ENCODE assay signal across 11 cellular contexts in the genomic region with DNA sequence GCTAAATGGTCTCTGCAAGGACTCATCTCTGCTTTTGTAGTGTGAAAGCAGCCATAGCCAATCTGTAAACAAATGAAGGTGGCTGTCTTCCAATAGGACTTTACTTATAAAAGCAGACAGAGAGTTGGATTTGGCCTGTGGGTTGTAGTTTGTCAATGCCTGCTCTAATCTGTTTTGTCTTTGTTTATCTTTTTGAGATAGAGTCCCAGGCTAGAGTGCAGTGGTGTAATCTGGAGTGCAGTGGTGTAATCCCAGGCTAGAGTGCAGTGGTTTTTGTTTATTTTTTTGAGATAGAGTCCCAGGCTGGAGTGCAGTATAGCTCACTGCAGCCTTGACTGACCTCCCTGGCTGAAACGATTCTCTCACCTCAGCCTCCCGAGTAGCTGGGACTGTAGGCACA. TPM values are rescaled to one million over a fixed set of nuclear protein-coding genes. Genes with fewer than 3 reads are reported as not detected.
A peak's percentile ranks its signal among the peaks of the same experiment; 100 is the strongest.
DNase-seq lines count a peak whose midpoint lies in the region; ATAC-seq and TF ChIP-seq lines count a peak whose summit lies in the region.
"Had no signal": no experiment of that assay in that cellular context is flagged by ENCODE, and none has a peak within 500 bp of the region (broad histone marks: within the 10 kb centered on the region; RNA-seq: fewer than 3 reads in every experiment).

No MANE protein-coding gene starts in this region.

- H3K36me3 ChIP-seq in BLaER1, result peaks cover 54% of the 10 kb centered on the region
- peaks cover 32% of the 10 kb centered on the region for H3K36me3 ChIP-seq in DND-41 (ENCODE audit: insufficient read depth, low read length)
- no peaks in the 10 kb centered on the region for H3K36me3 ChIP-seq in right lobe of liver
- H3K36me3 ChIP-seq: ovary had no signal

- ATAC-seq in DND-41 (ENCODE audit: insufficient read depth, low read depth) (no peak), right lobe of liver (peak; percentile 93 to 95 (median 94)), HG02973 (IDR thresholded peaks at IDR 0.05; ENCODE audit: unreplicated experiment) (no peak)

- H3K79me2 ChIP-seq in DND-41 (ENCODE audit: insufficient read depth, low read length), result peaks cover 99% of the 10 kb centered on the region

- H3K4me3 ChIP-seq in BLaER1 (no peak overlapping the region), DND-41 (ENCODE audit: low read depth in 1 of 2, low read length in 2 of 2) (no peak overlapping the region), right lobe of liver (no peak overlapping the region)
- H3K4me3 ChIP-seq: ovary had no signal

- H3K27me3 ChIP-seq in BLaER1 (no peaks in the 10 kb centered on the region), DND-41 (ENCODE audit: insufficient read depth, low read length, poor library complexity) (no peaks in the 10 kb centered on the region), right lobe of liver (no peaks in the 10 kb centered on the region)
- H3K27me3 ChIP-seq: ovary had no signal

- no peak overlapping the region for H2AFZ ChIP-seq in DND-41 (ENCODE audit: low read depth, low read length)

- H4K20me1 ChIP-seq in BLaER1 (peaks cover 100% of the 10 kb centered on the region), DND-41 (ENCODE audit: insufficient read depth, low read length) (peaks cover 95% of the 10 kb centered on the region)

- H3K27ac ChIP-seq in BLaER1 (no peak overlapping the region), DND-41 (ENCODE audit: low read length) (no peak overlapping the region), right lobe of liver (peak overlapping the region in 1 of 3 donors; percentile 24), caudate nucleus (ENCODE audit: low read depth, low read length) (no peak overlapping the region)
- H3K27ac ChIP-seq: ovary had no signal

- WGBS in right lobe of liver (ENCODE audit: insufficient coverage, low coverage, low lambda C conversion rate, missing lambda C conversion rate), result 6% methylated on average over 2 of the region's 2 CpGs

- H3K9ac ChIP-seq in BLaER1, result no peak overlapping the region
- no peak overlapping the region for H3K9ac ChIP-seq in DND-41 (ENCODE audit: low read depth, low read length)

- H3K4me1 ChIP-seq in BLaER1 (peaks cover 92% of the 10 kb centered on the region), DND-41 (ENCODE audit: insufficient read depth, low read length) (peaks cover 81% of the 10 kb centered on the region), right lobe of liver (peaks cover 0 to 56% (median 24%) of the 10 kb centered on the region in 4 donors)

- DNase-seq in DND-41 (no peak), amniotic epithelial cell (ENCODE audit: low read depth) (peak; percentile 81), right lobe of liver (peak in 2 of 3 donors; percentile 29 to 80), NCI-H1092 treated with DMSO at 0.1 percent for 48 hours (lab: John Stamatoyannopoulos, UW) (no peak), DMS 273 treated with DMSO at 0.1 percent for 48 hours (lab: John Stamatoyannopoulos, UW) (no peak), caudate nucleus (lab: John Stamatoyannopoulos, UW) (no peak)
- DNase-seq: Caco-2, NCI-H187, ovary had no signal

- TF ChIP-seq POLR2A in right lobe of liver (IDR thresholded peaks at IDR 0.05), result no peak

- H3K9me3 ChIP-seq in BLaER1 (peaks cover 16% of the 10 kb centered on the region), DND-41 (ENCODE audit: insufficient read depth, low read length, severe bottlenecking) (peaks cover 1% of the 10 kb centered on the region), right lobe of liver (no peaks in the 10 kb centered on the region)
- H3K9me3 ChIP-seq: Caco-2, ovary had no signal

- TF ChIP-seq CTCF in DND-41 (IDR thresholded peaks at IDR 0.05; ENCODE audit: borderline replicate concordance, extremely low read depth, low read length, poor library complexity, severe bottlenecking) (no peak), right lobe of liver (IDR thresholded peaks at IDR 0.05) (no peak)

- H3K4me2 ChIP-seq in BLaER1, result peak overlapping the region; percentile 89
- peak overlapping the region; percentile 42; the same call in 1 of the 2 replicates for H3K4me2 ChIP-seq in DND-41 (ENCODE audit: insufficient read depth, low read length)

- intact Hi-C loops in right lobe of liver (cut with DNase I), result no loop called here

RNA-seq across cellular contexts. Expression of a gene that starts 8.6 kb away (rescaled TPM):
- 10 to 100 TPM; 35.8 to 48.3 (median 39.2) TPM for total RNA-seq in right lobe of liver

Comparison
In these comparisons a context has a peak if more than half of its experiments do, and no peak if none do; other contexts are left out.
1. ATAC-seq: peak in right lobe of liver (4 of 4); none in DND-41 (single experiment) and HG02973 (single experiment).
2. DNase-seq: peak in amniotic epithelial cell (single experiment) and right lobe of liver (2 of 3); none in DND-41 (single experiment), NCI-H1092 treated with DMSO at 0.1 percent for 48 hours (single experiment), DMS 273 treated with DMSO at 0.1 percent for 48 hours (single experiment) and caudate nucleus (0 of 61).